ENCODE assay signal across 1 cellular context in the genomic region with DNA sequence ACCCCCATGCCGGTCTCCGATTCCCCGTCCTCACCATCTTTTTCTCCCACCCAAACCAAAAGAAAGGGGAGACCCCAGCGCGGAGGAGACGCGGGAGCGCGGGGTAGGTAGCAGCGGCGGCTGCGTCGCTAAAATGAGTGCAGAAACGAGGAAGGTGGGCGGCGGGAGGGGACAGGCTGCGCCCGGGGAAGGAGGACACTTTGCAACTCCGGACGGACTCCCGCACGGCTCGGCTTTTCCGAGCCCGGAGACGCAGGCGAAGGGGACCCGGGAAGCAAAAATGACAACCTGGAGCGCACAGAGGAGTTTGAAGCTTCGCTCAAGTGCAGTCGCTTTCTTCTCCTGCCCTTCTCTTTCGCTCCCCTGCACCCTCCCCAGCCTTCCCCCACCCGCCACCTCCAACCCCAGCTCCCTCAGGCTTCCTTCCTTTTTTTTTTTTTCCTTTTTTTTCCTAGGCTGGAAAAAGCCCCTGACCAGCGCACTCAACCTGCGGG.
TF ChIP-seq lines count a peak whose summit lies in the region.

No MANE protein-coding gene starts in this region.

TF ChIP-seq in H1, 55 proteins besides CTCF, POLR2A, EP300 and RAD21 (continued from another document):
- no peak for TF ChIP-seq EGR1 (IDR thresholded peaks at IDR 0.05; ENCODE audit: borderline replicate concordance, low read depth, low read length)
- TF ChIP-seq CEBPB (IDR thresholded peaks at IDR 0.05; ENCODE audit: low read depth, low read length): no peak
- TF ChIP-seq RXRA (IDR thresholded peaks at IDR 0.05; ENCODE audit: insufficient read depth, low read depth, low read length): no peak
- no peak for TF ChIP-seq ATF2 (IDR thresholded peaks at IDR 0.05; ENCODE audit: low read length)
- TF ChIP-seq, protein P1, sequence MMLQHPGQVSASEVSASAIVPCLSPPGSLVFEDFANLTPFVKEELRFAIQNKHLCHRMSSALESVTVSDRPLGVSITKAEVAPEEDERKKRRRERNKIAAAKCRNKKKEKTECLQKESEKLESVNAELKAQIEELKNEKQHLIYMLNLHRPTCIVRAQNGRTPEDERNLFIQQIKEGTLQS (IDR thresholded peaks at IDR 0.05; ENCODE audit: insufficient read depth, low read depth, low read length): no peak
- no peak for TF ChIP-seq BRCA1 (IDR thresholded peaks at IDR 0.05; ENCODE audit: low read depth, low read length)
- no peak for TF ChIP-seq POLR2AphosphoS5 (IDR thresholded peaks at IDR 0.05; ENCODE audit: low read depth, low read length)
- TF ChIP-seq, protein P2, sequence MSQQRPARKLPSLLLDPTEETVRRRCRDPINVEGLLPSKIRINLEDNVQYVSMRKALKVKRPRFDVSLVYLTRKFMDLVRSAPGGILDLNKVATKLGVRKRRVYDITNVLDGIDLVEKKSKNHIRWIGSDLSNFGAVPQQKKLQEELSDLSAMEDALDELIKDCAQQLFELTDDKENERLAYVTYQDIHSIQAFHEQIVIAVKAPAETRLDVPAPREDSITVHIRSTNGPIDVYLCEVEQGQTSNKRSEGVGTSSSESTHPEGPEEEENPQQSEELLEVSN (IDR thresholded peaks at IDR 0.05): 0 out of 2 replicates have a peak, but pooled peaks have one; percentile 11
- TF ChIP-seq ASH2L (IDR thresholded peaks at IDR 0.05; ENCODE audit: low read length): no peak
- TF ChIP-seq TCF12 (IDR thresholded peaks at IDR 0.05; ENCODE audit: low read depth, low read length): no peak
- no peak for TF ChIP-seq CREB1 (IDR thresholded peaks at IDR 0.05)
- no peak for TF ChIP-seq SAP30 (IDR thresholded peaks at IDR 0.05; ENCODE audit: insufficient read depth, insufficient replicate concordance, low read length)
- no peak for TF ChIP-seq HDAC6 (IDR thresholded peaks at IDR 0.05; ENCODE audit: low read depth, low read length)
- no peak for TF ChIP-seq JUN (IDR thresholded peaks at IDR 0.05; ENCODE audit: low read depth, low read length)
- no peak for TF ChIP-seq CBX8 (IDR thresholded peaks at IDR 0.05; ENCODE audit: borderline replicate concordance, low read depth, low read length)
- TF ChIP-seq NANOG (IDR thresholded peaks at IDR 0.05; ENCODE audit: insufficient read depth, low read depth, low read length, poor library complexity, severe bottlenecking): no peak
- TF ChIP-seq RBBP5 (IDR thresholded peaks at IDR 0.05; ENCODE audit: borderline replicate concordance, low read depth, low read length): peak; percentile 63; the same call in 1 of the 2 replicates
- TF ChIP-seq BACH1 (IDR thresholded peaks at IDR 0.05; ENCODE audit: low read length): no peak
- 0 out of 2 replicates have a peak, but pooled peaks have one; percentile 11 for TF ChIP-seq SP1 (IDR thresholded peaks at IDR 0.05; ENCODE audit: low read depth, low read length)
- no peak for TF ChIP-seq ZNF274 (IDR thresholded peaks at IDR 0.05; ENCODE audit: borderline replicate concordance, extremely low read depth, low read length)
- no peak for TF ChIP-seq GTF2F1 (IDR thresholded peaks at IDR 0.05; ENCODE audit: borderline replicate concordance, low read depth, low read length)
- TF ChIP-seq CTBP2 (IDR thresholded peaks at IDR 0.05; ENCODE audit: borderline replicate concordance, insufficient read depth, insufficient read length, low read length): no peak
- no peak for TF ChIP-seq SIRT6 (IDR thresholded peaks at IDR 0.05; ENCODE audit: low read length)
- TF ChIP-seq RNF2 (IDR thresholded peaks at IDR 0.05; ENCODE audit: borderline replicate concordance, low read depth, low read length, missing control alignments, poor library complexity, severe bottlenecking): peak; percentile 6
- TF ChIP-seq KDM1A (IDR thresholded peaks at IDR 0.05; ENCODE audit: borderline replicate concordance, low read length): no peak
- TF ChIP-seq NRF1 (IDR thresholded peaks at IDR 0.05; ENCODE audit: low read depth, low read length): no peak
- no peak for TF ChIP-seq BCL11A (IDR thresholded peaks at IDR 0.05; ENCODE audit: low read depth in 2 of 2, low read length in 2 of 2)
- TF ChIP-seq CHD2 (IDR thresholded peaks at IDR 0.05; ENCODE audit: low read length): no peak
- no peak for TF ChIP-seq FOSL1 (IDR thresholded peaks at IDR 0.05; ENCODE audit: insufficient read depth, low read depth, low read length)
- peak in 1 of 2 experiments; percentile 75; a peak in 1 of 4 replicates for TF ChIP-seq SIN3A (conservative IDR thresholded peaks at IDR 0.05 in 1 of 2, IDR thresholded peaks at IDR 0.05 in 1 of 2; ENCODE audit: low read depth in 1 of 2, low read length in 2 of 2)
- TF ChIP-seq, protein P3, sequence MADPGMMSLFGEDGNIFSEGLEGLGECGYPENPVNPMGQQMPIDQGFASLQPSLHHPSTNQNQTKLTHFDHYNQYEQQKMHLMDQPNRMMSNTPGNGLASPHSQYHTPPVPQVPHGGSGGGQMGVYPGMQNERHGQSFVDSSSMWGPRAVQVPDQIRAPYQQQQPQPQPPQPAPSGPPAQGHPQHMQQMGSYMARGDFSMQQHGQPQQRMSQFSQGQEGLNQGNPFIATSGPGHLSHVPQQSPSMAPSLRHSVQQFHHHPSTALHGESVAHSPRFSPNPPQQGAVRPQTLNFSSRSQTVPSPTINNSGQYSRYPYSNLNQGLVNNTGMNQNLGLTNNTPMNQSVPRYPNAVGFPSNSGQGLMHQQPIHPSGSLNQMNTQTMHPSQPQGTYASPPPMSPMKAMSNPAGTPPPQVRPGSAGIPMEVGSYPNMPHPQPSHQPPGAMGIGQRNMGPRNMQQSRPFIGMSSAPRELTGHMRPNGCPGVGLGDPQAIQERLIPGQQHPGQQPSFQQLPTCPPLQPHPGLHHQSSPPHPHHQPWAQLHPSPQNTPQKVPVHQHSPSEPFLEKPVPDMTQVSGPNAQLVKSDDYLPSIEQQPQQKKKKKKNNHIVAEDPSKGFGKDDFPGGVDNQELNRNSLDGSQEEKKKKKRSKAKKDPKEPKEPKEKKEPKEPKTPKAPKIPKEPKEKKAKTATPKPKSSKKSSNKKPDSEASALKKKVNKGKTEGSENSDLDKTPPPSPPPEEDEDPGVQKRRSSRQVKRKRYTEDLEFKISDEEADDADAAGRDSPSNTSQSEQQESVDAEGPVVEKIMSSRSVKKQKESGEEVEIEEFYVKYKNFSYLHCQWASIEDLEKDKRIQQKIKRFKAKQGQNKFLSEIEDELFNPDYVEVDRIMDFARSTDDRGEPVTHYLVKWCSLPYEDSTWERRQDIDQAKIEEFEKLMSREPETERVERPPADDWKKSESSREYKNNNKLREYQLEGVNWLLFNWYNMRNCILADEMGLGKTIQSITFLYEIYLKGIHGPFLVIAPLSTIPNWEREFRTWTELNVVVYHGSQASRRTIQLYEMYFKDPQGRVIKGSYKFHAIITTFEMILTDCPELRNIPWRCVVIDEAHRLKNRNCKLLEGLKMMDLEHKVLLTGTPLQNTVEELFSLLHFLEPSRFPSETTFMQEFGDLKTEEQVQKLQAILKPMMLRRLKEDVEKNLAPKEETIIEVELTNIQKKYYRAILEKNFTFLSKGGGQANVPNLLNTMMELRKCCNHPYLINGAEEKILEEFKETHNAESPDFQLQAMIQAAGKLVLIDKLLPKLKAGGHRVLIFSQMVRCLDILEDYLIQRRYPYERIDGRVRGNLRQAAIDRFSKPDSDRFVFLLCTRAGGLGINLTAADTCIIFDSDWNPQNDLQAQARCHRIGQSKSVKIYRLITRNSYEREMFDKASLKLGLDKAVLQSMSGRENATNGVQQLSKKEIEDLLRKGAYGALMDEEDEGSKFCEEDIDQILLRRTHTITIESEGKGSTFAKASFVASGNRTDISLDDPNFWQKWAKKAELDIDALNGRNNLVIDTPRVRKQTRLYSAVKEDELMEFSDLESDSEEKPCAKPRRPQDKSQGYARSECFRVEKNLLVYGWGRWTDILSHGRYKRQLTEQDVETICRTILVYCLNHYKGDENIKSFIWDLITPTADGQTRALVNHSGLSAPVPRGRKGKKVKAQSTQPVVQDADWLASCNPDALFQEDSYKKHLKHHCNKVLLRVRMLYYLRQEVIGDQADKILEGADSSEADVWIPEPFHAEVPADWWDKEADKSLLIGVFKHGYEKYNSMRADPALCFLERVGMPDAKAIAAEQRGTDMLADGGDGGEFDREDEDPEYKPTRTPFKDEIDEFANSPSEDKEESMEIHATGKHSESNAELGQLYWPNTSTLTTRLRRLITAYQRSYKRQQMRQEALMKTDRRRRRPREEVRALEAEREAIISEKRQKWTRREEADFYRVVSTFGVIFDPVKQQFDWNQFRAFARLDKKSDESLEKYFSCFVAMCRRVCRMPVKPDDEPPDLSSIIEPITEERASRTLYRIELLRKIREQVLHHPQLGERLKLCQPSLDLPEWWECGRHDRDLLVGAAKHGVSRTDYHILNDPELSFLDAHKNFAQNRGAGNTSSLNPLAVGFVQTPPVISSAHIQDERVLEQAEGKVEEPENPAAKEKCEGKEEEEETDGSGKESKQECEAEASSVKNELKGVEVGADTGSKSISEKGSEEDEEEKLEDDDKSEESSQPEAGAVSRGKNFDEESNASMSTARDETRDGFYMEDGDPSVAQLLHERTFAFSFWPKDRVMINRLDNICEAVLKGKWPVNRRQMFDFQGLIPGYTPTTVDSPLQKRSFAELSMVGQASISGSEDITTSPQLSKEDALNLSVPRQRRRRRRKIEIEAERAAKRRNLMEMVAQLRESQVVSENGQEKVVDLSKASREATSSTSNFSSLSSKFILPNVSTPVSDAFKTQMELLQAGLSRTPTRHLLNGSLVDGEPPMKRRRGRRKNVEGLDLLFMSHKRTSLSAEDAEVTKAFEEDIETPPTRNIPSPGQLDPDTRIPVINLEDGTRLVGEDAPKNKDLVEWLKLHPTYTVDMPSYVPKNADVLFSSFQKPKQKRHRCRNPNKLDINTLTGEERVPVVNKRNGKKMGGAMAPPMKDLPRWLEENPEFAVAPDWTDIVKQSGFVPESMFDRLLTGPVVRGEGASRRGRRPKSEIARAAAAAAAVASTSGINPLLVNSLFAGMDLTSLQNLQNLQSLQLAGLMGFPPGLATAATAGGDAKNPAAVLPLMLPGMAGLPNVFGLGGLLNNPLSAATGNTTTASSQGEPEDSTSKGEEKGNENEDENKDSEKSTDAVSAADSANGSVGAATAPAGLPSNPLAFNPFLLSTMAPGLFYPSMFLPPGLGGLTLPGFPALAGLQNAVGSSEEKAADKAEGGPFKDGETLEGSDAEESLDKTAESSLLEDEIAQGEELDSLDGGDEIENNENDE (IDR thresholded peaks at IDR 0.05; ENCODE audit: insufficient replicate concordance, low read length): no peak
- TF ChIP-seq TBP (IDR thresholded peaks at IDR 0.05; ENCODE audit: low read depth, low read length): no peak
- TF ChIP-seq SUZ12 (IDR thresholded peaks at IDR 0.05; ENCODE audit: low read length): peak; percentile 33; the same call in 1 of the 2 replicates
- no peak for TF ChIP-seq CBX5 (IDR thresholded peaks at IDR 0.05; ENCODE audit: low read depth, low read length)
- TF ChIP-seq CHD1 (IDR thresholded peaks at IDR 0.05; ENCODE audit: low read depth, low read length): no peak
- TF ChIP-seq SP4 (IDR thresholded peaks at IDR 0.05; ENCODE audit: low read length): no peak
- no peak for TF ChIP-seq RFX5 (IDR thresholded peaks at IDR 0.05; ENCODE audit: borderline replicate concordance, low read depth, low read length)
- no peak for TF ChIP-seq TAF7 (optimal IDR thresholded peaks at IDR 0.05; ENCODE audit: borderline replicate concordance, low read depth, low read length)
- no peak for TF ChIP-seq YY1 (IDR thresholded peaks at IDR 0.05; ENCODE audit: low read depth, low read length)
- TF ChIP-seq HDAC2 (IDR thresholded peaks at IDR 0.05; ENCODE audit: borderline replicate concordance in 1 of 2, low read depth in 2 of 2, low read length in 2 of 2): no peak
- TF ChIP-seq SIX5 (IDR thresholded peaks at IDR 0.05; ENCODE audit: low read depth, low read length): no peak
- TF ChIP-seq JUND (IDR thresholded peaks at IDR 0.05; ENCODE audit: low read length): no peak
- TF ChIP-seq KDM4A (IDR thresholded peaks at IDR 0.05; ENCODE audit: low read depth, low read length, severe bottlenecking): peak; percentile 75
- no peak; the same call in 1 of the 2 replicates for TF ChIP-seq PHF8 (conservative IDR thresholded peaks at IDR 0.05; ENCODE audit: low read depth, low read length)
- no peak for TF ChIP-seq SRF (IDR thresholded peaks at IDR 0.05; ENCODE audit: low read depth, low read length)
- no peak for TF ChIP-seq SP2 (IDR thresholded peaks at IDR 0.05; ENCODE audit: low read length)
- no peak for TF ChIP-seq EZH2 (IDR thresholded peaks at IDR 0.05; ENCODE audit: low read depth, low read length, severe bottlenecking)
- no peak for TF ChIP-seq GABPA (IDR thresholded peaks at IDR 0.05; ENCODE audit: borderline replicate concordance, insufficient read depth, low read length)
TF ChIP-seq in H1: peak in this region for 8.
